Comparison of ENCODE assay signal across 3 cellular contexts in the genomic region with DNA sequence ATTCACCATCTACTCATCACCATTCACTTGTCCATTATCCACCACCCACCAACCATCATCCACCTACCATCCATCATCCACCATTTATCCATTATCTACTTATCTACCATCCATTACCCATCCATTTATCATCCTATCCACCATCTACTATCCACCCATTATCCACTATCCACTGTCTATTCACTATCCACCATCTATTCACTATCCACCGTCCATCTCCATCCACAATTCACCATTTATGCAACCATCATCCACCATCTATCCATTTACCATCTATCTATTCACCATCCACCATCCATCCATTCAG.
A peak's percentile ranks its signal among the peaks of the same experiment; 100 is the strongest.
TF ChIP-seq lines count a peak whose summit lies in the region.

No MANE protein-coding gene starts in this region.

TF ChIP-seq in HepG2, 621 proteins besides CTCF, POLR2A, EP300 and RAD21:
- TF ChIP-seq ZSCAN20 (CRISPR knock-in tag; IDR thresholded peaks at IDR 0.05; ENCODE audit: borderline replicate concordance) (no peak), ZNF317 (CRISPR knock-in tag; IDR thresholded peaks at IDR 0.05) (0 out of 2 replicates have a peak, but pooled peaks have one; percentile 47)

TF ChIP-seq in IMR-90, 13 proteins besides CTCF, POLR2A, EP300 and RAD21:
- TF ChIP-seq RFX5 (IDR thresholded peaks at IDR 0.05; ENCODE audit: low read depth, low read length), result no peak

TF ChIP-seq in K562, 482 proteins besides CTCF, POLR2A, EP300 and RAD21:
- TF ChIP-seq EHMT2 (IDR thresholded peaks at IDR 0.05) (0 out of 2 replicates have a peak, but pooled peaks have one; percentile 25), HNRNPH1 (optimal IDR thresholded peaks at IDR 0.05; ENCODE audit: low read depth, low read length) (no peak)
- TF ChIP-seq, protein P1, sequence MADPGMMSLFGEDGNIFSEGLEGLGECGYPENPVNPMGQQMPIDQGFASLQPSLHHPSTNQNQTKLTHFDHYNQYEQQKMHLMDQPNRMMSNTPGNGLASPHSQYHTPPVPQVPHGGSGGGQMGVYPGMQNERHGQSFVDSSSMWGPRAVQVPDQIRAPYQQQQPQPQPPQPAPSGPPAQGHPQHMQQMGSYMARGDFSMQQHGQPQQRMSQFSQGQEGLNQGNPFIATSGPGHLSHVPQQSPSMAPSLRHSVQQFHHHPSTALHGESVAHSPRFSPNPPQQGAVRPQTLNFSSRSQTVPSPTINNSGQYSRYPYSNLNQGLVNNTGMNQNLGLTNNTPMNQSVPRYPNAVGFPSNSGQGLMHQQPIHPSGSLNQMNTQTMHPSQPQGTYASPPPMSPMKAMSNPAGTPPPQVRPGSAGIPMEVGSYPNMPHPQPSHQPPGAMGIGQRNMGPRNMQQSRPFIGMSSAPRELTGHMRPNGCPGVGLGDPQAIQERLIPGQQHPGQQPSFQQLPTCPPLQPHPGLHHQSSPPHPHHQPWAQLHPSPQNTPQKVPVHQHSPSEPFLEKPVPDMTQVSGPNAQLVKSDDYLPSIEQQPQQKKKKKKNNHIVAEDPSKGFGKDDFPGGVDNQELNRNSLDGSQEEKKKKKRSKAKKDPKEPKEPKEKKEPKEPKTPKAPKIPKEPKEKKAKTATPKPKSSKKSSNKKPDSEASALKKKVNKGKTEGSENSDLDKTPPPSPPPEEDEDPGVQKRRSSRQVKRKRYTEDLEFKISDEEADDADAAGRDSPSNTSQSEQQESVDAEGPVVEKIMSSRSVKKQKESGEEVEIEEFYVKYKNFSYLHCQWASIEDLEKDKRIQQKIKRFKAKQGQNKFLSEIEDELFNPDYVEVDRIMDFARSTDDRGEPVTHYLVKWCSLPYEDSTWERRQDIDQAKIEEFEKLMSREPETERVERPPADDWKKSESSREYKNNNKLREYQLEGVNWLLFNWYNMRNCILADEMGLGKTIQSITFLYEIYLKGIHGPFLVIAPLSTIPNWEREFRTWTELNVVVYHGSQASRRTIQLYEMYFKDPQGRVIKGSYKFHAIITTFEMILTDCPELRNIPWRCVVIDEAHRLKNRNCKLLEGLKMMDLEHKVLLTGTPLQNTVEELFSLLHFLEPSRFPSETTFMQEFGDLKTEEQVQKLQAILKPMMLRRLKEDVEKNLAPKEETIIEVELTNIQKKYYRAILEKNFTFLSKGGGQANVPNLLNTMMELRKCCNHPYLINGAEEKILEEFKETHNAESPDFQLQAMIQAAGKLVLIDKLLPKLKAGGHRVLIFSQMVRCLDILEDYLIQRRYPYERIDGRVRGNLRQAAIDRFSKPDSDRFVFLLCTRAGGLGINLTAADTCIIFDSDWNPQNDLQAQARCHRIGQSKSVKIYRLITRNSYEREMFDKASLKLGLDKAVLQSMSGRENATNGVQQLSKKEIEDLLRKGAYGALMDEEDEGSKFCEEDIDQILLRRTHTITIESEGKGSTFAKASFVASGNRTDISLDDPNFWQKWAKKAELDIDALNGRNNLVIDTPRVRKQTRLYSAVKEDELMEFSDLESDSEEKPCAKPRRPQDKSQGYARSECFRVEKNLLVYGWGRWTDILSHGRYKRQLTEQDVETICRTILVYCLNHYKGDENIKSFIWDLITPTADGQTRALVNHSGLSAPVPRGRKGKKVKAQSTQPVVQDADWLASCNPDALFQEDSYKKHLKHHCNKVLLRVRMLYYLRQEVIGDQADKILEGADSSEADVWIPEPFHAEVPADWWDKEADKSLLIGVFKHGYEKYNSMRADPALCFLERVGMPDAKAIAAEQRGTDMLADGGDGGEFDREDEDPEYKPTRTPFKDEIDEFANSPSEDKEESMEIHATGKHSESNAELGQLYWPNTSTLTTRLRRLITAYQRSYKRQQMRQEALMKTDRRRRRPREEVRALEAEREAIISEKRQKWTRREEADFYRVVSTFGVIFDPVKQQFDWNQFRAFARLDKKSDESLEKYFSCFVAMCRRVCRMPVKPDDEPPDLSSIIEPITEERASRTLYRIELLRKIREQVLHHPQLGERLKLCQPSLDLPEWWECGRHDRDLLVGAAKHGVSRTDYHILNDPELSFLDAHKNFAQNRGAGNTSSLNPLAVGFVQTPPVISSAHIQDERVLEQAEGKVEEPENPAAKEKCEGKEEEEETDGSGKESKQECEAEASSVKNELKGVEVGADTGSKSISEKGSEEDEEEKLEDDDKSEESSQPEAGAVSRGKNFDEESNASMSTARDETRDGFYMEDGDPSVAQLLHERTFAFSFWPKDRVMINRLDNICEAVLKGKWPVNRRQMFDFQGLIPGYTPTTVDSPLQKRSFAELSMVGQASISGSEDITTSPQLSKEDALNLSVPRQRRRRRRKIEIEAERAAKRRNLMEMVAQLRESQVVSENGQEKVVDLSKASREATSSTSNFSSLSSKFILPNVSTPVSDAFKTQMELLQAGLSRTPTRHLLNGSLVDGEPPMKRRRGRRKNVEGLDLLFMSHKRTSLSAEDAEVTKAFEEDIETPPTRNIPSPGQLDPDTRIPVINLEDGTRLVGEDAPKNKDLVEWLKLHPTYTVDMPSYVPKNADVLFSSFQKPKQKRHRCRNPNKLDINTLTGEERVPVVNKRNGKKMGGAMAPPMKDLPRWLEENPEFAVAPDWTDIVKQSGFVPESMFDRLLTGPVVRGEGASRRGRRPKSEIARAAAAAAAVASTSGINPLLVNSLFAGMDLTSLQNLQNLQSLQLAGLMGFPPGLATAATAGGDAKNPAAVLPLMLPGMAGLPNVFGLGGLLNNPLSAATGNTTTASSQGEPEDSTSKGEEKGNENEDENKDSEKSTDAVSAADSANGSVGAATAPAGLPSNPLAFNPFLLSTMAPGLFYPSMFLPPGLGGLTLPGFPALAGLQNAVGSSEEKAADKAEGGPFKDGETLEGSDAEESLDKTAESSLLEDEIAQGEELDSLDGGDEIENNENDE (IDR thresholded peaks at IDR 0.05; ENCODE audit: low read depth, low read length), result no peak
- TF ChIP-seq, protein P2, sequence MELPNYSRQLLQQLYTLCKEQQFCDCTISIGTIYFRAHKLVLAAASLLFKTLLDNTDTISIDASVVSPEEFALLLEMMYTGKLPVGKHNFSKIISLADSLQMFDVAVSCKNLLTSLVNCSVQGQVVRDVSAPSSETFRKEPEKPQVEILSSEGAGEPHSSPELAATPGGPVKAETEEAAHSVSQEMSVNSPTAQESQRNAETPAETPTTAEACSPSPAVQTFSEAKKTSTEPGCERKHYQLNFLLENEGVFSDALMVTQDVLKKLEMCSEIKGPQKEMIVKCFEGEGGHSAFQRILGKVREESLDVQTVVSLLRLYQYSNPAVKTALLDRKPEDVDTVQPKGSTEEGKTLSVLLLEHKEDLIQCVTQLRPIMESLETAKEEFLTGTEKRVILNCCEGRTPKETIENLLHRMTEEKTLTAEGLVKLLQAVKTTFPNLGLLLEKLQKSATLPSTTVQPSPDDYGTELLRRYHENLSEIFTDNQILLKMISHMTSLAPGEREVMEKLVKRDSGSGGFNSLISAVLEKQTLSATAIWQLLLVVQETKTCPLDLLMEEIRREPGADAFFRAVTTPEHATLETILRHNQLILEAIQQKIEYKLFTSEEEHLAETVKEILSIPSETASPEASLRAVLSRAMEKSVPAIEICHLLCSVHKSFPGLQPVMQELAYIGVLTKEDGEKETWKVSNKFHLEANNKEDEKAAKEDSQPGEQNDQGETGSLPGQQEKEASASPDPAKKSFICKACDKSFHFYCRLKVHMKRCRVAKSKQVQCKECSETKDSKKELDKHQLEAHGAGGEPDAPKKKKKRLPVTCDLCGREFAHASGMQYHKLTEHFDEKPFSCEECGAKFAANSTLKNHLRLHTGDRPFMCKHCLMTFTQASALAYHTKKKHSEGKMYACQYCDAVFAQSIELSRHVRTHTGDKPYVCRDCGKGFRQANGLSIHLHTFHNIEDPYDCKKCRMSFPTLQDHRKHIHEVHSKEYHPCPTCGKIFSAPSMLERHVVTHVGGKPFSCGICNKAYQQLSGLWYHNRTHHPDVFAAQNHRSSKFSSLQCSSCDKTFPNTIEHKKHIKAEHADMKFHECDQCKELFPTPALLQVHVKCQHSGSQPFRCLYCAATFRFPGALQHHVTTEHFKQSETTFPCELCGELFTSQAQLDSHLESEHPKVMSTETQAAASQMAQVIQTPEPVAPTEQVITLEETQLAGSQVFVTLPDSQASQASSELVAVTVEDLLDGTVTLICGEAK (IDR thresholded peaks at IDR 0.05), result no peak
- TF ChIP-seq, protein P2 (CRISPR knock-in tag; IDR thresholded peaks at IDR 0.05), result no peak
- TF ChIP-seq, protein P3, sequence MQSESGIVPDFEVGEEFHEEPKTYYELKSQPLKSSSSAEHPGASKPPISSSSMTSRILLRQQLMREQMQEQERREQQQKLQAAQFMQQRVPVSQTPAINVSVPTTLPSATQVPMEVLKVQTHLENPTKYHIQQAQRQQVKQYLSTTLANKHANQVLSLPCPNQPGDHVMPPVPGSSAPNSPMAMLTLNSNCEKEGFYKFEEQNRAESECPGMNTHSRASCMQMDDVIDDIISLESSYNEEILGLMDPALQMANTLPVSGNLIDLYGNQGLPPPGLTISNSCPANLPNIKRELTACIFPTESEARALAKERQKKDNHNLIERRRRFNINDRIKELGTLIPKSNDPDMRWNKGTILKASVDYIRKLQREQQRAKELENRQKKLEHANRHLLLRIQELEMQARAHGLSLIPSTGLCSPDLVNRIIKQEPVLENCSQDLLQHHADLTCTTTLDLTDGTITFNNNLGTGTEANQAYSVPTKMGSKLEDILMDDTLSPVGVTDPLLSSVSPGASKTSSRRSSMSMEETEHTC (IDR thresholded peaks at IDR 0.05), result no peak
